ENCODE assay signal across 2 cellular contexts in genomic region chr11:69083531-69084247, GRCh38.
A peak's percentile ranks its signal among the peaks of the same experiment; 100 is the strongest.
TF ChIP-seq lines count a peak whose summit lies in the region.

No MANE protein-coding gene starts in this region.

TF ChIP-seq in HepG2, 621 proteins besides CTCF, POLR2A, EP300 and RAD21:
- TF ChIP-seq AGO2 (optimal IDR thresholded peaks at IDR 0.05; ENCODE audit: low read depth, low read length): peak; percentile 34
- TF ChIP-seq SYNCRIP (IDR thresholded peaks at IDR 0.05; ENCODE audit: insufficient read depth, low read depth, low read length): no peak
- no peak for TF ChIP-seq TOE1 (CRISPR knock-in tag; IDR thresholded peaks at IDR 0.05)
TF ChIP-seq in HepG2: peak in this region for 1.

TF ChIP-seq in H1, 55 proteins besides CTCF, POLR2A, EP300 and RAD21:
- no peak for TF ChIP-seq SIX5 (IDR thresholded peaks at IDR 0.05; ENCODE audit: low read depth, low read length)
- no peak for TF ChIP-seq SRF (IDR thresholded peaks at IDR 0.05; ENCODE audit: low read depth, low read length)
- TF ChIP-seq RBBP5 (IDR thresholded peaks at IDR 0.05; ENCODE audit: borderline replicate concordance, low read depth, low read length): no peak
- no peak for TF ChIP-seq RXRA (IDR thresholded peaks at IDR 0.05; ENCODE audit: insufficient read depth, low read depth, low read length)
- TF ChIP-seq RFX5 (IDR thresholded peaks at IDR 0.05; ENCODE audit: borderline replicate concordance, low read depth, low read length): no peak
- no peak for TF ChIP-seq KDM5A (IDR thresholded peaks at IDR 0.05; ENCODE audit: low read length)
- TF ChIP-seq CHD7 (IDR thresholded peaks at IDR 0.05; ENCODE audit: insufficient replicate concordance, low read length): no peak
- TF ChIP-seq SIRT6 (IDR thresholded peaks at IDR 0.05; ENCODE audit: low read length): no peak
- no peak for TF ChIP-seq CBX8 (IDR thresholded peaks at IDR 0.05; ENCODE audit: borderline replicate concordance, low read depth, low read length)
- no peak for TF ChIP-seq HDAC6 (IDR thresholded peaks at IDR 0.05; ENCODE audit: low read depth, low read length)
- TF ChIP-seq SIN3A (conservative IDR thresholded peaks at IDR 0.05 in 1 of 2, IDR thresholded peaks at IDR 0.05 in 1 of 2; ENCODE audit: low read depth in 1 of 2, low read length in 2 of 2): no peak
- TF ChIP-seq POU5F1 (IDR thresholded peaks at IDR 0.05; ENCODE audit: low read depth, low read length): no peak
- no peak for TF ChIP-seq JUN (IDR thresholded peaks at IDR 0.05; ENCODE audit: low read depth, low read length)
- TF ChIP-seq BCL11A (IDR thresholded peaks at IDR 0.05; ENCODE audit: low read depth in 2 of 2, low read length in 2 of 2): no peak
- no peak for TF ChIP-seq SUZ12 (IDR thresholded peaks at IDR 0.05; ENCODE audit: low read length)
